In the genomic region with DNA sequence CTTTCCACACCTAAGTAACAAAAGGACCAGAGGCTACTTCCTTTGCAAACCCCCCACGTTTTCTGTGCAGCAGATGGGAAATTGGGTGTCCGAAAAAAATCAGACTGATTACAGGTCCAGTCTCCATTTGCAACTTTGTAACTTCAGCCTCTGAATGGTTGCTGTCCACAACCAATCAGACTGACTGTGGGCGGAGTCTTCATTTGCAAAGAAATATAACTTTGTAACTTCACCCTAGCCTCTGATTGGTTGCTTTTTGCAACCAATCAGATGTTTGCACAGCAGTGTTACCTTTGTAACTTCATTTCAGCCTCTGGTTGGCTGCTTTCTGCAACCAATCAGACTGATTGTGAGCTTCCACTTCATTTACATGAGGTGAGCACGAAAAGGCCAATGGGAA, we compare ENCODE assay signal across 15 cellular contexts.
"Had no signal": no experiment of that assay in that cellular context is flagged by ENCODE, and none has a peak within 500 bp of the region (broad histone marks: within the 10 kb centered on the region; RNA-seq: fewer than 3 reads in every experiment).

No MANE protein-coding gene starts in this region.

- ATAC-seq: activated naive CD4-positive, alpha-beta T cell treated with anti-CD3 and anti-CD28 coated beads, Interleukin-2, amount 50 U/mL, for 72 hours; body of pancreas; gastroesophageal sphincter; pancreas had no signal

- H3K27me3 Mint-ChIP-seq: stimulated activated naive CD8-positive, alpha-beta T cell treated with anti-CD3 and anti-CD28 coated beads, Interleukin-15, Interleukin-2, amounts not matched to agents 100 ng/mL and 50 ng/mL, for 24 hours had no signal

- H3K27me3 ChIP-seq: body of pancreas, gastroesophageal sphincter, pancreas had no signal

- H3K4me3 ChIP-seq: body of pancreas, gastroesophageal sphincter, pancreas had no signal

- H3K9me3 Mint-ChIP-seq: activated naive CD4-positive, alpha-beta T cell treated with anti-CD3 and anti-CD28 coated beads, Interleukin-2, amount 50 U/mL, for 72 hours; neural crest cell; stimulated activated naive CD8-positive, alpha-beta T cell treated with anti-CD3 and anti-CD28 coated beads, Interleukin-15, Interleukin-2, amounts not matched to agents 100 ng/mL and 50 ng/mL, for 24 hours had no signal

- H3K4me1 Mint-ChIP-seq: neural crest cell had no signal

- H3K36me3 ChIP-seq: pancreas had no signal

- DNase-seq: activated CD4-positive, alpha-beta T cell treated with anti-CD3 and anti-CD28 coated beads for 4 hours; activated T-cell treated with anti-CD3 and anti-CD28 coated beads, Interleukin-2, amount 50 U/mL, for 1 hour; amniotic stem cell; body of pancreas; central memory CD4-positive, alpha-beta T cell; cortex of kidney; effector CD8-positive, alpha-beta T cell; pancreas; stimulated activated CD4-positive, alpha-beta T cell treated with anti-CD3 and anti-CD28 coated beads, Interleukin-15, amount 100 ng/mL, for 24 hours; stimulated activated CD4-positive, alpha-beta T cell treated with anti-CD3 and anti-CD28 coated beads, Interleukin-4, amount 100 ng/mL, for 24 hours; T1000 had no signal

- H3K4me3 Mint-ChIP-seq: neural crest cell; stimulated activated naive CD8-positive, alpha-beta T cell treated with anti-CD3 and anti-CD28 coated beads, Interleukin-15, Interleukin-2, amounts not matched to agents 100 ng/mL and 50 ng/mL, for 24 hours had no signal

- H3K27ac Mint-ChIP-seq: activated naive CD4-positive, alpha-beta T cell treated with anti-CD3 and anti-CD28 coated beads, Interleukin-2, amount 50 U/mL, for 72 hours; stimulated activated naive CD8-positive, alpha-beta T cell treated with anti-CD3 and anti-CD28 coated beads, Interleukin-15, Interleukin-2, amounts not matched to agents 100 ng/mL and 50 ng/mL, for 24 hours had no signal

- H3K27ac ChIP-seq: body of pancreas, gastroesophageal sphincter, pancreas had no signal

- H3K9me3 ChIP-seq: body of pancreas, gastroesophageal sphincter, pancreas had no signal

- H3K4me1 ChIP-seq: gastroesophageal sphincter, pancreas had no signal
